In the genomic region with DNA sequence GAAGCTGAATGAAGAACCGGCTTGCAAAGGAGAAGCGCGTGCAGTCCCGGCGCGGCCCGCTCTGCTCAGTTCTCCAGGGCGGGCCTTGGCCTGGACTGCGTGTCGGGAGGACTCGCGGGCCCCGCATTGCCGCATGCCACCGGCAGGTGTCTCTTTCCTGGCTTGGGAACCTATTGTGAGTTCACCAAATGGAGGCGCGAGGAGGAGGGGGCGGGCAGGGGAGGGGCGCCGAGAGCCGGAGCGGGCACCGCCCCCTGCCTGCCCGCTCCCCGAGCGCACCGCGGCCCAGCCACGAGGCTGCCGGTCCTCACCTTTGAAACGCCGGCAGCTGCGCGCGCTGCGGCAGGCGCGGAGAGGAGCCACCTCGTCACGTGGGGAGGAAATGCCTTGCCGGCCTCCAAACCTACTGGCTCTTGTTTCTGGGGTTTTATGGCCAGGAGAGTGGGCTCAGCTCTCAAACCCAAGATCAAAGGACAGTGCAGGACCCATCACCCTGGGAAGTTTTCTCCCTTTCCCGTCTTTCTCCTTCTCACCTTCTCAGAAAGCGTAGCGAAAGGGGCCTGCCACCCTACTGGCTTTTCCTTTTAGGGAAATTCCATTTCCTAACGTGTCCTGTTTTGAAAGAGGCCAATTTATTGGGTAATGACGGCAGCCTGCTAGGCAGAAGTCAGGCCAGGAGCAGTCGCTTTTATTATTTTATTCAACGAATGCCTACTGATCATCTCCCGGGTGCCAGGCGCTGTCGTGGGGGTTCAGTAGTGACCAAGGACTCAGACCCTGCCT, we compare ENCODE assay signal across 1 cellular context.
TF ChIP-seq lines count a peak whose summit lies in the region.

No MANE protein-coding gene starts in this region.

TF ChIP-seq in HEK293, 187 proteins besides CTCF, POLR2A, EP300 and RAD21 (continued from another document and continues in another):
- TF ChIP-seq, protein P1, sequence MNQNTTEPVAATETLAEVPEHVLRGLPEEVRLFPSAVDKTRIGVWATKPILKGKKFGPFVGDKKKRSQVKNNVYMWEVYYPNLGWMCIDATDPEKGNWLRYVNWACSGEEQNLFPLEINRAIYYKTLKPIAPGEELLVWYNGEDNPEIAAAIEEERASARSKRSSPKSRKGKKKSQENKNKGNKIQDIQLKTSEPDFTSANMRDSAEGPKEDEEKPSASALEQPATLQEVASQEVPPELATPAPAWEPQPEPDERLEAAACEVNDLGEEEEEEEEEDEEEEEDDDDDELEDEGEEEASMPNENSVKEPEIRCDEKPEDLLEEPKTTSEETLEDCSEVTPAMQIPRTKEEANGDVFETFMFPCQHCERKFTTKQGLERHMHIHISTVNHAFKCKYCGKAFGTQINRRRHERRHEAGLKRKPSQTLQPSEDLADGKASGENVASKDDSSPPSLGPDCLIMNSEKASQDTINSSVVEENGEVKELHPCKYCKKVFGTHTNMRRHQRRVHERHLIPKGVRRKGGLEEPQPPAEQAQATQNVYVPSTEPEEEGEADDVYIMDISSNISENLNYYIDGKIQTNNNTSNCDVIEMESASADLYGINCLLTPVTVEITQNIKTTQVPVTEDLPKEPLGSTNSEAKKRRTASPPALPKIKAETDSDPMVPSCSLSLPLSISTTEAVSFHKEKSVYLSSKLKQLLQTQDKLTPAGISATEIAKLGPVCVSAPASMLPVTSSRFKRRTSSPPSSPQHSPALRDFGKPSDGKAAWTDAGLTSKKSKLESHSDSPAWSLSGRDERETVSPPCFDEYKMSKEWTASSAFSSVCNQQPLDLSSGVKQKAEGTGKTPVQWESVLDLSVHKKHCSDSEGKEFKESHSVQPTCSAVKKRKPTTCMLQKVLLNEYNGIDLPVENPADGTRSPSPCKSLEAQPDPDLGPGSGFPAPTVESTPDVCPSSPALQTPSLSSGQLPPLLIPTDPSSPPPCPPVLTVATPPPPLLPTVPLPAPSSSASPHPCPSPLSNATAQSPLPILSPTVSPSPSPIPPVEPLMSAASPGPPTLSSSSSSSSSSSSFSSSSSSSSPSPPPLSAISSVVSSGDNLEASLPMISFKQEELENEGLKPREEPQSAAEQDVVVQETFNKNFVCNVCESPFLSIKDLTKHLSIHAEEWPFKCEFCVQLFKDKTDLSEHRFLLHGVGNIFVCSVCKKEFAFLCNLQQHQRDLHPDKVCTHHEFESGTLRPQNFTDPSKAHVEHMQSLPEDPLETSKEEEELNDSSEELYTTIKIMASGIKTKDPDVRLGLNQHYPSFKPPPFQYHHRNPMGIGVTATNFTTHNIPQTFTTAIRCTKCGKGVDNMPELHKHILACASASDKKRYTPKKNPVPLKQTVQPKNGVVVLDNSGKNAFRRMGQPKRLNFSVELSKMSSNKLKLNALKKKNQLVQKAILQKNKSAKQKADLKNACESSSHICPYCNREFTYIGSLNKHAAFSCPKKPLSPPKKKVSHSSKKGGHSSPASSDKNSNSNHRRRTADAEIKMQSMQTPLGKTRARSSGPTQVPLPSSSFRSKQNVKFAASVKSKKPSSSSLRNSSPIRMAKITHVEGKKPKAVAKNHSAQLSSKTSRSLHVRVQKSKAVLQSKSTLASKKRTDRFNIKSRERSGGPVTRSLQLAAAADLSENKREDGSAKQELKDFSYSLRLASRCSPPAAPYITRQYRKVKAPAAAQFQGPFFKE (tag by site-specific recombination; IDR thresholded peaks at IDR 0.05; ENCODE audit: borderline replicate concordance) = no peak
- TF ChIP-seq, protein P2, sequence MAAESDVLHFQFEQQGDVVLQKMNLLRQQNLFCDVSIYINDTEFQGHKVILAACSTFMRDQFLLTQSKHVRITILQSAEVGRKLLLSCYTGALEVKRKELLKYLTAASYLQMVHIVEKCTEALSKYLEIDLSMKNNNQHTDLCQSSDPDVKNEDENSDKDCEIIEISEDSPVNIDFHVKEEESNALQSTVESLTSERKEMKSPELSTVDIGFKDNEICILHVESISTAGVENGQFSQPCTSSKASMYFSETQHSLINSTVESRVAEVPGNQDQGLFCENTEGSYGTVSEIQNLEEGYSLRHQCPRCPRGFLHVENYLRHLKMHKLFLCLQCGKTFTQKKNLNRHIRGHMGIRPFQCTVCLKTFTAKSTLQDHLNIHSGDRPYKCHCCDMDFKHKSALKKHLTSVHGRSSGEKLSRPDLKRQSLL (tag by site-specific recombination; IDR thresholded peaks at IDR 0.05) = no peak
- TF ChIP-seq ZNF664 (tag by site-specific recombination; IDR thresholded peaks at IDR 0.05) (no peak), ZNF335 (tag by site-specific recombination; conservative IDR thresholded peaks at IDR 0.05) (peak; percentile 69), ZNF175 (tag by site-specific recombination; IDR thresholded peaks at IDR 0.05) (no peak), ZNF366 (tag by site-specific recombination; conservative IDR thresholded peaks at IDR 0.05) (no peak), ZNF146 (tag by site-specific recombination; IDR thresholded peaks at IDR 0.05) (no peak), ZNF19 (tag by site-specific recombination; IDR thresholded peaks at IDR 0.05; ENCODE audit: low read depth) (no peak), ZNF660 (tag by site-specific recombination; IDR thresholded peaks at IDR 0.05) (no peak), ZNF221 (tag by site-specific recombination; IDR thresholded peaks at IDR 0.05; ENCODE audit: borderline replicate concordance) (no peak), ZNF658 (tag by site-specific recombination; IDR thresholded peaks at IDR 0.05) (no peak), ZNF501 (tag by site-specific recombination; IDR thresholded peaks at IDR 0.05) (no peak), ZNF174 (tag by site-specific recombination; IDR thresholded peaks at IDR 0.05) (no peak), TCF7L2 (IDR thresholded peaks at IDR 0.05; ENCODE audit: borderline replicate concordance, low read depth, low read length) (peak; percentile 90), OVOL3 (tag by site-specific recombination; IDR thresholded peaks at IDR 0.05) (no peak), ZNF292 (tag by site-specific recombination; IDR thresholded peaks at IDR 0.05; ENCODE audit: borderline replicate concordance, low read depth) (no peak), ZNF837 (tag by site-specific recombination; IDR thresholded peaks at IDR 0.05) (no peak), ZNF223 (tag by site-specific recombination; IDR thresholded peaks at IDR 0.05) (no peak), YY1 (tag by site-specific recombination; IDR thresholded peaks at IDR 0.05) (no peak), HOXA7 (CRISPR knock-in tag; IDR thresholded peaks at IDR 0.05; ENCODE audit: borderline replicate concordance) (no peak), ZXDB (tag by site-specific recombination; IDR thresholded peaks at IDR 0.05) (0 out of 2 replicates have a peak, but pooled peaks have one; percentile 33), ZNF560 (tag by site-specific recombination; IDR thresholded peaks at IDR 0.05; ENCODE audit: borderline replicate concordance) (no peak), ZFHX2 (tag by site-specific recombination; conservative IDR thresholded peaks at IDR 0.05) (no peak), ZNF114 (tag by site-specific recombination; IDR thresholded peaks at IDR 0.05) (no peak), ZNF555 (tag by site-specific recombination; conservative IDR thresholded peaks at IDR 0.05) (no peak), ZNF830 (tag by site-specific recombination; IDR thresholded peaks at IDR 0.05; ENCODE audit: low read depth) (no peak), ZNF600 (tag by site-specific recombination; IDR thresholded peaks at IDR 0.05) (peak; percentile 74), ZNF416 (tag by site-specific recombination; IDR thresholded peaks at IDR 0.05) (no peak), KLF16 (tag by site-specific recombination; IDR thresholded peaks at IDR 0.05) (no peak), SP2 (tag by site-specific recombination; IDR thresholded peaks at IDR 0.05) (peak; percentile 33), GLIS2 (tag by site-specific recombination; IDR thresholded peaks at IDR 0.05) (no peak), ZNF138 (tag by site-specific recombination; IDR thresholded peaks at IDR 0.05; ENCODE audit: borderline replicate concordance) (no peak), ZNF2 (tag by site-specific recombination; IDR thresholded peaks at IDR 0.05) (no peak), ZSCAN30 (tag by site-specific recombination; IDR thresholded peaks at IDR 0.05) (0 out of 2 replicates have a peak, but pooled peaks have one; percentile 20), REPIN1 (tag by site-specific recombination; IDR thresholded peaks at IDR 0.05; ENCODE audit: low read depth) (no peak), ZNF266 (tag by site-specific recombination; IDR thresholded peaks at IDR 0.05; ENCODE audit: low read depth) (no peak), MYNN (tag by site-specific recombination; IDR thresholded peaks at IDR 0.05; ENCODE audit: borderline replicate concordance) (no peak), ZBTB17 (tag by site-specific recombination; IDR thresholded peaks at IDR 0.05) (0 out of 2 replicates have a peak, but pooled peaks have one; percentile 12), BCL11A (tag by site-specific recombination; IDR thresholded peaks at IDR 0.05; ENCODE audit: low read depth) (no peak), ZNF274 (IDR thresholded peaks at IDR 0.05; ENCODE audit: low read length) (no peak), ZNF274 (tag by site-specific recombination; IDR thresholded peaks at IDR 0.05; ENCODE audit: borderline replicate concordance) (no peak), ZNF140 (tag by site-specific recombination; IDR thresholded peaks at IDR 0.05) (no peak)
- TF ChIP-seq, protein P3, sequence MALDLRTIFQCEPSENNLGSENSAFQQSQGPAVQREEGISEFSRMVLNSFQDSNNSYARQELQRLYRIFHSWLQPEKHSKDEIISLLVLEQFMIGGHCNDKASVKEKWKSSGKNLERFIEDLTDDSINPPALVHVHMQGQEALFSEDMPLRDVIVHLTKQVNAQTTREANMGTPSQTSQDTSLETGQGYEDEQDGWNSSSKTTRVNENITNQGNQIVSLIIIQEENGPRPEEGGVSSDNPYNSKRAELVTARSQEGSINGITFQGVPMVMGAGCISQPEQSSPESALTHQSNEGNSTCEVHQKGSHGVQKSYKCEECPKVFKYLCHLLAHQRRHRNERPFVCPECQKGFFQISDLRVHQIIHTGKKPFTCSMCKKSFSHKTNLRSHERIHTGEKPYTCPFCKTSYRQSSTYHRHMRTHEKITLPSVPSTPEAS (tag by site-specific recombination; IDR thresholded peaks at IDR 0.05) = no peak
- TF ChIP-seq, protein P4, sequence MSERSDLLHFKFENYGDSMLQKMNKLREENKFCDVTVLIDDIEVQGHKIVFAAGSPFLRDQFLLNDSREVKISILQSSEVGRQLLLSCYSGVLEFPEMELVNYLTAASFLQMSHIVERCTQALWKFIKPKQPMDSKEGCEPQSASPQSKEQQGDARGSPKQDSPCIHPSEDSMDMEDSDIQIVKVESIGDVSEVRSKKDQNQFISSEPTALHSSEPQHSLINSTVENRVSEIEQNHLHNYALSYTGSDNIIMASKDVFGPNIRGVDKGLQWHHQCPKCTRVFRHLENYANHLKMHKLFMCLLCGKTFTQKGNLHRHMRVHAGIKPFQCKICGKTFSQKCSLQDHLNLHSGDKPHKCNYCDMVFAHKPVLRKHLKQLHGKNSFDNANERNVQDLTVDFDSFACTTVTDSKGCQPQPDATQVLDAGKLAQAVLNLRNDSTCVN (tag by site-specific recombination; optimal IDR thresholded peaks at IDR 0.05) = peak; percentile 54
- TF ChIP-seq, protein P5, sequence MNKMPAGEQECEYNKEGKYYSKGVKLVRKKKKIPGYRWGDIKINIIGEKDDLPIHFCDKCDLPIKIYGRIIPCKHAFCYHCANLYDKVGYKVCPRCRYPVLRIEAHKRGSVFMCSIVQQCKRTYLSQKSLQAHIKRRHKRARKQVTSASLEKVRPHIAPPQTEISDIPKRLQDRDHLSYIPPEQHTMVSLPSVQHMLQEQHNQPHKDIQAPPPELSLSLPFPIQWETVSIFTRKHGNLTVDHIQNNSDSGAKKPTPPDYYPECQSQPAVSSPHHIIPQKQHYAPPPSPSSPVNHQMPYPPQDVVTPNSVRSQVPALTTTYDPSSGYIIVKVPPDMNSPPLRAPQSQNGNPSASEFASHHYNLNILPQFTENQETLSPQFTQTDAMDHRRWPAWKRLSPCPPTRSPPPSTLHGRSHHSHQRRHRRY (tag by site-specific recombination; IDR thresholded peaks at IDR 0.05) = no peak
- TF ChIP-seq, protein P6, sequence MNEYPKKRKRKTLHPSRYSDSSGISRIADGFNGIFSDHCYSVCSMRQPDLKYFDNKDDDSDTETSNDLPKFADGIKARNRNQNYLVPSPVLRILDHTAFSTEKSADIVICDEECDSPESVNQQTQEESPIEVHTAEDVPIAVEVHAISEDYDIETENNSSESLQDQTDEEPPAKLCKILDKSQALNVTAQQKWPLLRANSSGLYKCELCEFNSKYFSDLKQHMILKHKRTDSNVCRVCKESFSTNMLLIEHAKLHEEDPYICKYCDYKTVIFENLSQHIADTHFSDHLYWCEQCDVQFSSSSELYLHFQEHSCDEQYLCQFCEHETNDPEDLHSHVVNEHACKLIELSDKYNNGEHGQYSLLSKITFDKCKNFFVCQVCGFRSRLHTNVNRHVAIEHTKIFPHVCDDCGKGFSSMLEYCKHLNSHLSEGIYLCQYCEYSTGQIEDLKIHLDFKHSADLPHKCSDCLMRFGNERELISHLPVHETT (tag by site-specific recombination; IDR thresholded peaks at IDR 0.05) = no peak
- TF ChIP-seq, protein P7, sequence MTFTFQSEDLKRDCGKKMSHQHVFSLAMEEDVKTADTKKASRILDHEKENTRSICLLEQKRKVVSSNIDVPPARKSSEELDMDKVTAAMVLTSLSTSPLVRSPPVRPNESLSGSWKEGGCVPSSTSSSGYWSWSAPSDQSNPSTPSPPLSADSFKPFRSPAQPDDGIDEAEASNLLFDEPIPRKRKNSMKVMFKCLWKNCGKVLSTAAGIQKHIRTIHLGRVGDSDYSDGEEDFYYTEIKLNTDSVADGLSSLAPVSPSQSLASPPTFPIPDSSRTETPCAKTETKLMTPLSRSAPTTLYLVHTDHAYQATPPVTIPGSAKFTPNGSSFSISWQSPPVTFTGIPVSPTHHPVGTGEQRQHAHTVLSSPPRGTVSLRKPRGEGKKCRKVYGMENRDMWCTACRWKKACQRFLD (tag by site-specific recombination; IDR thresholded peaks at IDR 0.05) = no peak
- TF ChIP-seq, protein P8, sequence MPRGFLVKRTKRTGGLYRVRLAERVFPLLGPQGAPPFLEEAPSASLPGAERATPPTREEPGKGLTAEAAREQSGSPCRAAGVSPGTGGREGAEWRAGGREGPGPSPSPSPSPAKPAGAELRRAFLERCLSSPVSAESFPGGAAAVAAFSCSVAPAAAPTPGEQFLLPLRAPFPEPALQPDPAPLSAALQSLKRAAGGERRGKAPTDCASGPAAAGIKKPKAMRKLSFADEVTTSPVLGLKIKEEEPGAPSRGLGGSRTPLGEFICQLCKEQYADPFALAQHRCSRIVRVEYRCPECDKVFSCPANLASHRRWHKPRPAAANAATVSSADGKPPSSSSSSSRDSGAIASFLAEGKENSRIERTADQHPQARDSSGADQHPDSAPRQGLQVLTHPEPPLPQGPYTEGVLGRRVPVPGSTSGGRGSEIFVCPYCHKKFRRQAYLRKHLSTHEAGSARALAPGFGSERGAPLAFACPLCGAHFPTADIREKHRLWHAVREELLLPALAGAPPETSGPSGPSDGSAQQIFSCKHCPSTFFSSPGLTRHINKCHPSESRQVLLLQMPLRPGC (tag by site-specific recombination; IDR thresholded peaks at IDR 0.05) = no peak
- TF ChIP-seq, protein P9, sequence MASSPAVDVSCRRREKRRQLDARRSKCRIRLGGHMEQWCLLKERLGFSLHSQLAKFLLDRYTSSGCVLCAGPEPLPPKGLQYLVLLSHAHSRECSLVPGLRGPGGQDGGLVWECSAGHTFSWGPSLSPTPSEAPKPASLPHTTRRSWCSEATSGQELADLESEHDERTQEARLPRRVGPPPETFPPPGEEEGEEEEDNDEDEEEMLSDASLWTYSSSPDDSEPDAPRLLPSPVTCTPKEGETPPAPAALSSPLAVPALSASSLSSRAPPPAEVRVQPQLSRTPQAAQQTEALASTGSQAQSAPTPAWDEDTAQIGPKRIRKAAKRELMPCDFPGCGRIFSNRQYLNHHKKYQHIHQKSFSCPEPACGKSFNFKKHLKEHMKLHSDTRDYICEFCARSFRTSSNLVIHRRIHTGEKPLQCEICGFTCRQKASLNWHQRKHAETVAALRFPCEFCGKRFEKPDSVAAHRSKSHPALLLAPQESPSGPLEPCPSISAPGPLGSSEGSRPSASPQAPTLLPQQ (tag by site-specific recombination; IDR thresholded peaks at IDR 0.05) = no peak
